9 cellular contexts compared by ENCODE assay signal in genomic region chr1:182029002-182029378, GRCh38. TPM values are rescaled to one million over a fixed set of nuclear protein-coding genes. Genes with fewer than 3 reads are reported as not detected.
DNase-seq lines count a peak whose midpoint lies in the region; ATAC-seq and TF ChIP-seq lines count a peak whose summit lies in the region.
"Had no signal": no experiment of that assay in that cellular context is flagged by ENCODE, and none has a peak within 500 bp of the region (broad histone marks: within the 10 kb centered on the region; RNA-seq: fewer than 3 reads in every experiment).

No MANE protein-coding gene starts in this region.

- no peaks in the 10 kb centered on the region for H3K27me3 ChIP-seq in PC-3 (ENCODE audit: low read length)
- no peaks in the 10 kb centered on the region for H3K27me3 ChIP-seq in parathyroid adenoma (ENCODE audit: control insufficient read depth, insufficient read depth, low read length)

- CTCF ChIA-PET in Calu3 (lab: Charles Lee) (interaction anchor here (0.6 to 1.4 kb wide), 6 partner anchors 23 to 168 kb away, joined by 3 to 4 read pairs (median 3); no protein-coding TSS in a partner anchor), PC-3 (lab: Charles Lee) (no interaction called here)

- H3F3A ChIP-seq in PC-3 (ENCODE audit: low read length, unreplicated experiment) = no peaks in the 10 kb centered on the region

- H3K27me3 Mint-ChIP-seq in Calu3 (ENCODE audit: unreplicated experiment) = no peaks in the 10 kb centered on the region

- intact Hi-C loops in Calu3 (cut with micrococcal nuclease; ENCODE audit: unreplicated experiment) = no loop called here
- intact Hi-C loops in PC-3 (cut with micrococcal nuclease) = no loop called here

- H2AFZ ChIP-seq in PC-3 (ENCODE audit: low read length) = peak overlapping the region; percentile 82
- H2AFZ ChIP-seq in parathyroid adenoma = peak overlapping the region; percentile 85

- peak overlapping the region; percentile 78 for H3K4me3 Mint-ChIP-seq in Calu3 (ENCODE audit: low read depth, unreplicated experiment)

- H3K9ac ChIP-seq in PC-3 (ENCODE audit: low read length) (0 out of 2 replicates have a peak overlapping the region, but pooled peaks have one; percentile 2), parathyroid adenoma (no peak overlapping the region)

- no peaks in the 10 kb centered on the region for H4K20me1 ChIP-seq in PC-3 (ENCODE audit: low read length)

- H3K9me2 ChIP-seq in PC-3 (replicated peaks; ENCODE audit: low read length) = no peaks in the 10 kb centered on the region

- DNase-seq in Calu3 (no peak), PC-3 (no peak), epithelial cell of prostate (ENCODE audit: low read depth, low spot score) (no peak), MV-4-11 (lab: John Stamatoyannopoulos, UW) (no peak), retina (no peak), NCI-H2227 (lab: John Stamatoyannopoulos, UW; ENCODE audit: unreplicated experiment) (no peak)

- BruUV-seq in Calu3 (replicated peaks; lab: Mats Ljungman, UMichigan) = TSS peak; percentile 65
- BruUV-seq in PC-3 (replicated peaks; lab: Mats Ljungman, UMichigan) = TSS peak; percentile 57

- H3K36me3 Mint-ChIP-seq in Calu3 (ENCODE audit: insufficient read depth, unreplicated experiment) = peaks cover 17% of the 10 kb centered on the region

- POLR2A ChIA-PET in PC-3 (lab: Charles Lee; ENCODE audit: unreplicated experiment) = no interaction called here

- no peak overlapping the region for H3K27ac ChIP-seq in PC-3 (ENCODE audit: low read length)
- H3K27ac ChIP-seq in epithelial cell of prostate = peak overlapping the region; percentile 74
- H3K27ac ChIP-seq in parathyroid adenoma = peak overlapping the region; percentile 90

- H3K36me3 ChIP-seq in PC-3 (ENCODE audit: low read depth, low read length) (no peaks in the 10 kb centered on the region), parathyroid adenoma (ENCODE audit: control insufficient read depth, insufficient read depth, low read length) (no peaks in the 10 kb centered on the region)

- H3K27ac Mint-ChIP-seq in Calu3 (ENCODE audit: unreplicated experiment) = peak overlapping the region; percentile 83

- no peaks in the 10 kb centered on the region for H3K9me3 Mint-ChIP-seq in Calu3 (ENCODE audit: low read depth, unreplicated experiment)

- peak overlapping the region; percentile 75 for H3K4me2 ChIP-seq in PC-3 (ENCODE audit: low read length)
- H3K4me2 ChIP-seq in parathyroid adenoma (ENCODE audit: low read length) = peak overlapping the region; percentile 75

- H3K4me3 ChIP-seq in PC-3 (ENCODE audit: low read length) (peak overlapping the region; percentile 58), parathyroid adenoma (ENCODE audit: low read depth, low read length) (peak overlapping the region; percentile 75)

- ATAC-seq in PC-3 = no peak
- ATAC-seq in GM21360 (IDR thresholded peaks at IDR 0.05; ENCODE audit: unreplicated experiment) = no peak

- TF ChIP-seq CTCF in Calu3 (IDR thresholded peaks at IDR 0.05; ENCODE audit: unreplicated experiment) (no peak), PC-3 (conservative IDR thresholded peaks at IDR 0.05; ENCODE audit: low read depth, low read length) (no peak), parathyroid adenoma (IDR thresholded peaks at IDR 0.05) (no peak)

- peaks cover 13% of the 10 kb centered on the region for H3K4me1 Mint-ChIP-seq in Calu3 (ENCODE audit: low read depth, unreplicated experiment)

- H3K79me2 ChIP-seq in PC-3 (ENCODE audit: low read length) = no peaks in the 10 kb centered on the region
- H3K79me2 ChIP-seq in parathyroid adenoma = no peaks in the 10 kb centered on the region

- no peaks in the 10 kb centered on the region for H3K9me3 ChIP-seq in PC-3 (ENCODE audit: low read length)
- no peaks in the 10 kb centered on the region for H3K9me3 ChIP-seq in parathyroid adenoma (ENCODE audit: control insufficient read depth, low read length)

- H3K4me1 ChIP-seq in PC-3 (ENCODE audit: insufficient read depth, low read length) = no peaks in the 10 kb centered on the region; the same call in 1 of the 2 replicates
- no peaks in the 10 kb centered on the region for H3K4me1 ChIP-seq in parathyroid adenoma

RNA-seq across cellular contexts. Expression of gene ZNF648, which starts 32.5 kb away (rescaled TPM):
- 0.17 TPM in 1 of 2 replicates, not detected in the other for total RNA-seq in Calu3 (2022)
- total RNA-seq in PC-3 (2014; rRNA removed) = not detected in 2 replicates
- total RNA-seq: T-helper 2 cell treated with Interferon-gamma antibody and Interleukin-4, amounts not matched to agents 100 ng/mL and 5 ng/mL, for 36 hours had no signal
